Comparison of ENCODE assay signal across 21 cellular contexts in genomic region chr2:224883172-224883516, GRCh38.
A peak's percentile ranks its signal among the peaks of the same experiment; 100 is the strongest.
DNase-seq lines count a peak whose midpoint lies in the region; ATAC-seq, FAIRE-seq and TF ChIP-seq lines count a peak whose summit lies in the region.
"Had no signal": no experiment of that assay in that cellular context is flagged by ENCODE, and none has a peak within 500 bp of the region (broad histone marks: within the 10 kb centered on the region; RNA-seq: fewer than 3 reads in every experiment).

No MANE protein-coding gene starts in this region.

- H3K27ac ChIP-seq in IMR-90 (ENCODE audit: insufficient read depth, low read length) (peak overlapping the region; percentile 63; the same call in 1 of the 2 replicates), endothelial cell of umbilical vein (ENCODE audit: insufficient read depth, low read depth, low read length) (peak overlapping the region; percentile 81), esophagus squamous epithelium (peak overlapping the region in 1 of 4 donors; percentile 12)
- H3K27ac ChIP-seq: KMS-11, ovary, SJCRH30, suprapubic skin had no signal

- H3K4me1 Mint-ChIP-seq in activated CD4-positive, alpha-beta T cell treated with anti-CD3 and anti-CD28 coated beads, Interleukin-2, amount 10 ng/mL, durations not matched to agents 24 days and 14 days, result peaks cover 61% of the 10 kb centered on the region

- in situ Hi-C loops in IMR-90 (cut with MboI; ENCODE audit: low sequenced_read_pairs), result no loop called here

- H2BK5ac ChIP-seq in IMR-90 (ENCODE audit: low read depth, low read length, poor library complexity, severe bottlenecking), result peak overlapping the region; percentile 81

- H3K9ac ChIP-seq in IMR-90 (ENCODE audit: low read depth, low read length), result no peak overlapping the region
- H3K9ac ChIP-seq in endothelial cell of umbilical vein (replicated peaks; ENCODE audit: extremely low read depth, insufficient read depth, low read length), result no peak overlapping the region
- peak overlapping the region; percentile 11 for H3K9ac ChIP-seq in skeletal muscle satellite cell (ENCODE audit: low read depth, low read length)
- H3K9ac ChIP-seq: KMS-11 had no signal

- H4K91ac ChIP-seq in IMR-90 (ENCODE audit: insufficient read depth, low read depth, low read length), result peak overlapping the region; percentile 64

- H4K8ac ChIP-seq in IMR-90 (ENCODE audit: low read depth in 2 of 2, low read length in 2 of 2), result peak overlapping the region; percentile 23 to 51; a peak in 2 of 4 replicates

- no peak for TF ChIP-seq CTCF in IMR-90 (conservative IDR thresholded peaks at IDR 0.05; ENCODE audit: low read depth, low read length)
- no peak for TF ChIP-seq CTCF in endothelial cell of umbilical vein (IDR thresholded peaks at IDR 0.05; ENCODE audit: extremely low read depth in 1 of 2, insufficient read depth in 1 of 2, low read depth in 1 of 2, low read length in 2 of 2)
- no peak for TF ChIP-seq CTCF in esophagus squamous epithelium (IDR thresholded peaks at IDR 0.05)

- TF ChIP-seq POLR2A in IMR-90 (IDR thresholded peaks at IDR 0.05; ENCODE audit: low read depth, low read length) (no peak), endothelial cell of umbilical vein (IDR thresholded peaks at IDR 0.05; ENCODE audit: low read depth, low read length) (no peak), esophagus squamous epithelium (IDR thresholded peaks at IDR 0.05) (no peak)

- dilution Hi-C loops in IMR-90 (cut with HindIII; ENCODE audit: low sequenced_read_pairs, unreplicated experiment) (no loop called here), endothelial cell of umbilical vein (cut with MboI; ENCODE audit: extremely low pct_ligation_motif_present, low sequenced_read_pairs) (no loop called here)

- H3K4me3 Mint-ChIP-seq in activated CD4-positive, alpha-beta T cell treated with anti-CD3 and anti-CD28 coated beads, Interleukin-2, amount 10 ng/mL, durations not matched to agents 24 days and 14 days, result no peak overlapping the region
- H3K4me3 Mint-ChIP-seq: dendritic cell treated with granulocyte-macrophage colony-stimulating factor and Interleukin-4, amounts not matched to agents 40 ng/mL and 50 ng/mL, for 4 days had no signal

- CTCF ChIA-PET in IMR-90 (lab: Yijun Ruan, JAX) (interaction anchor here (1.0 kb wide), 1 partner anchor 21 kb away, joined by 3 read pairs; no protein-coding TSS in a partner anchor), endothelial cell of umbilical vein (lab: Charles Lee) (interaction anchor here (1.0 to 2.8 kb wide), 7 partner anchors 10 to 82 kb away, joined by 3 to 11 read pairs (median 4); no protein-coding TSS in a partner anchor)

- no peak overlapping the region for H2AK9ac ChIP-seq in IMR-90 (replicated peaks; ENCODE audit: low read depth, low read length, poor library complexity)

- POLR2A ChIA-PET in IMR-90 (lab: Charles Lee; ENCODE audit: unreplicated experiment), result no interaction called here
- POLR2A ChIA-PET in endothelial cell of umbilical vein (lab: Charles Lee), result no interaction called here

- H2BK15ac ChIP-seq in IMR-90 (ENCODE audit: low read depth, low read length), result peak overlapping the region; percentile 72; the same call in 2 of the 3 replicates

- FAIRE-seq in endothelial cell of umbilical vein (lab: Jason Lieb, UNC), result no peak
- FAIRE-seq: bronchial epithelial cell had no signal

- no peak for TF ChIP-seq RAD21 in IMR-90 (IDR thresholded peaks at IDR 0.05; ENCODE audit: low read length)

- H2AFZ ChIP-seq in IMR-90 (replicated peaks; ENCODE audit: low read length, poor library complexity) (no peak overlapping the region), endothelial cell of umbilical vein (ENCODE audit: low read depth, low read length) (no peak overlapping the region)

- H3K36me3 Mint-ChIP-seq in activated CD4-positive, alpha-beta T cell treated with anti-CD3 and anti-CD28 coated beads, Interleukin-2, amount 10 ng/mL, durations not matched to agents 24 days and 14 days (ENCODE audit: low read depth), result peaks cover 82% of the 10 kb centered on the region

- H3K4me1 ChIP-seq in IMR-90 (ENCODE audit: control insufficient read depth, insufficient read depth, low read length) (peaks cover 20% of the 10 kb centered on the region), endothelial cell of umbilical vein (ENCODE audit: control insufficient read depth, extremely low read depth, insufficient read depth, low read length) (peaks cover 28% of the 10 kb centered on the region), skeletal muscle satellite cell (ENCODE audit: control insufficient read depth, insufficient read depth, low read length) (peaks cover 71% of the 10 kb centered on the region), esophagus squamous epithelium (peaks cover 0 to 41% (median 16%) of the 10 kb centered on the region in 3 donors)
- H3K4me1 ChIP-seq: SJCRH30 had no signal

- peak overlapping the region; percentile 48 for H3K4ac ChIP-seq in IMR-90 (ENCODE audit: low read depth, low read length)

- ATAC-seq in IMR-90 (ENCODE audit: low read depth), result no peak
- no peak for ATAC-seq in left ventricle myocardium superior

- H3K14ac ChIP-seq in IMR-90 (replicated peaks; ENCODE audit: low read depth, low read length), result no peak overlapping the region

- BruUV-seq in IMR-90 (replicated peaks; lab: Mats Ljungman, UMichigan), result no TSS peak
- no TSS peak for BruUV-seq in endothelial cell of umbilical vein (replicated peaks; lab: Mats Ljungman, UMichigan)

- H2BK120ac ChIP-seq in IMR-90 (ENCODE audit: low read depth, low read length), result peak overlapping the region; percentile 48

- H3K4me3 ChIP-seq in IMR-90 (ENCODE audit: insufficient read depth, low read depth, low read length), result no peak overlapping the region
- H3K4me3 ChIP-seq in endothelial cell of umbilical vein (replicated peaks in 1 of 3; ENCODE audit: insufficient read depth in 1 of 3, low read depth in 1 of 3, low read length in 3 of 3), result no peak overlapping the region
- H3K4me3 ChIP-seq in skeletal muscle satellite cell (ENCODE audit: low read length), result no peak overlapping the region
- H3K4me3 ChIP-seq in esophagus squamous epithelium, result no peak overlapping the region
- H3K4me3 ChIP-seq: ovary, SJCRH30, smooth muscle cell, suprapubic skin had no signal

- H3K79me1 ChIP-seq in IMR-90 (ENCODE audit: low read depth in 1 of 2, low read length in 2 of 2), result peaks cover 10 to 11% of the 10 kb centered on the region in 2 experiments; a peak in 3 of 4 replicates

- H3K9me1 ChIP-seq in IMR-90 (ENCODE audit: insufficient read depth, low read length), result peaks cover 6% of the 10 kb centered on the region
- H3K9me1 ChIP-seq in endothelial cell of umbilical vein (replicated peaks; ENCODE audit: control insufficient read depth, extremely low read depth, insufficient read depth, low read length), result no peaks in the 10 kb centered on the region

- WGBS in IMR-90 (ENCODE audit: extremely low coverage in 2 of 2, insufficient read length in 1 of 2), 2 experiments, result no CpG with 5 or more reads among the region's 6 CpGs
- WGBS in esophagus squamous epithelium, 2 donors, result 93 to 94% methylated on average over 6 of the region's 6 CpGs

- peak overlapping the region; percentile 67; the same call in 1 of the 2 replicates for H4K5ac ChIP-seq in IMR-90 (ENCODE audit: low read depth, low read length)

- H4K20me1 ChIP-seq in IMR-90 (ENCODE audit: insufficient read depth, low read length) (no peaks in the 10 kb centered on the region), endothelial cell of umbilical vein (replicated peaks; ENCODE audit: control insufficient read depth, extremely low read depth, insufficient read depth, low read length) (no peaks in the 10 kb centered on the region)

- no peaks in the 10 kb centered on the region; the same call in 1 of the 2 replicates for H3K36me3 ChIP-seq in IMR-90 (ENCODE audit: control insufficient read depth, insufficient read depth, low read length)
- peaks cover 0 to 3% of the 10 kb centered on the region in 2 experiments for H3K36me3 ChIP-seq in endothelial cell of umbilical vein (ENCODE audit: control insufficient read depth in 2 of 2, extremely low read depth in 1 of 2, insufficient read depth in 2 of 2, low read length in 2 of 2)
- peaks cover 46% of the 10 kb centered on the region for H3K36me3 ChIP-seq in skeletal muscle satellite cell (ENCODE audit: insufficient read depth, low read length)
- H3K36me3 ChIP-seq in esophagus squamous epithelium, result no peaks in the 10 kb centered on the region
- H3K36me3 ChIP-seq: ovary, SJCRH30, suprapubic skin had no signal

- H3K79me2 ChIP-seq in endothelial cell of umbilical vein (ENCODE audit: control insufficient read depth, insufficient read depth, low read length), result peaks cover 2% of the 10 kb centered on the region

- no peaks in the 10 kb centered on the region for H3K27me3 Mint-ChIP-seq in activated CD4-positive, alpha-beta T cell treated with anti-CD3 and anti-CD28 coated beads, Interleukin-2, amount 10 ng/mL, durations not matched to agents 24 days and 14 days
- H3K27me3 Mint-ChIP-seq: CD4-positive, alpha-beta memory T cell; dendritic cell treated with granulocyte-macrophage colony-stimulating factor and Interleukin-4, amounts not matched to agents 40 ng/mL and 50 ng/mL, for 4 days had no signal

- peak overlapping the region; percentile 27 for H3K56ac ChIP-seq in IMR-90 (ENCODE audit: extremely low read depth, insufficient read depth, low read length)

- H2AK5ac ChIP-seq in IMR-90 (ENCODE audit: low read depth, low read length), result peak overlapping the region; percentile 55

- no peaks in the 10 kb centered on the region for H3K9me3 ChIP-seq in IMR-90 (ENCODE audit: control insufficient read depth, insufficient read depth, low read length)
- no peaks in the 10 kb centered on the region for H3K9me3 ChIP-seq in endothelial cell of umbilical vein (replicated peaks; ENCODE audit: control insufficient read depth, insufficient read depth, low read length)
- H3K9me3 ChIP-seq in skeletal muscle satellite cell (replicated peaks; ENCODE audit: low read length), result no peaks in the 10 kb centered on the region
- no peaks in the 10 kb centered on the region for H3K9me3 ChIP-seq in esophagus squamous epithelium
- H3K9me3 ChIP-seq: ovary, SJCRH30, suprapubic skin had no signal

- H3K27ac Mint-ChIP-seq in activated CD4-positive, alpha-beta T cell treated with anti-CD3 and anti-CD28 coated beads, Interleukin-2, amount 10 ng/mL, durations not matched to agents 24 days and 14 days, result peak overlapping the region; percentile 48
- H3K27ac Mint-ChIP-seq: dendritic cell treated with granulocyte-macrophage colony-stimulating factor and Interleukin-4, amounts not matched to agents 40 ng/mL and 50 ng/mL, for 4 days had no signal

- no peak for DNase-seq in activated CD4-positive, alpha-beta T cell treated with anti-CD3 and anti-CD28 coated beads, Interleukin-2, amount 10 ng/mL, durations not matched to agents 24 days and 14 days
- no peak for DNase-seq in activated CD4-positive, alpha-beta T cell treated with anti-CD3 and anti-CD28 coated beads for 1 hour
- no peak for DNase-seq in IMR-90
- no peak for DNase-seq in endothelial cell of umbilical vein (ENCODE audit: low read depth, low spot score)
- DNase-seq in left ventricle myocardium superior, result no peak
- no peak for DNase-seq in stimulated activated naive CD4-positive, alpha-beta T cell (lab: John Stamatoyannopoulos, UW)
- no peak for DNase-seq in esophagus squamous epithelium (lab: John Stamatoyannopoulos, UW)
- DNase-seq: CD4-positive, alpha-beta memory T cell; DMS79 treated with DMSO at 0.1 percent for 48 hours; NCI-H1092 treated with DMSO at 0.1 percent for 48 hours; NCI-H2107; NCI-H69; ovary; SJCRH30; stimulated activated CD4-positive, alpha-beta T cell treated with anti-CD3 and anti-CD28 coated beads, Interleukin-4, amount 100 ng/mL, for 4 hours had no signal

- no peaks in the 10 kb centered on the region for H3K27me3 ChIP-seq in IMR-90 (ENCODE audit: control insufficient read depth, insufficient read depth, low read length)
- no peaks in the 10 kb centered on the region for H3K27me3 ChIP-seq in endothelial cell of umbilical vein (ENCODE audit: control insufficient read depth in 2 of 2, insufficient read depth in 2 of 2, low read length in 2 of 2)
- H3K27me3 ChIP-seq in skeletal muscle satellite cell (ENCODE audit: control insufficient read depth, insufficient read depth, low read length), result no peaks in the 10 kb centered on the region
- H3K27me3 ChIP-seq in esophagus squamous epithelium, result no peaks in the 10 kb centered on the region
- H3K27me3 ChIP-seq: ovary, SJCRH30, suprapubic skin had no signal

- H3K4me2 ChIP-seq in IMR-90 (ENCODE audit: low read depth, low read length), result no peak overlapping the region; the same call in 1 of the 2 replicates
- no peak overlapping the region for H3K4me2 ChIP-seq in endothelial cell of umbilical vein (ENCODE audit: insufficient read depth, low read length)
- H3K4me2 ChIP-seq in skeletal muscle satellite cell (ENCODE audit: low read length), result peak overlapping the region; percentile 19
- H3K4me2 ChIP-seq: KMS-11, smooth muscle cell had no signal

- peaks cover 3% of the 10 kb centered on the region for H3K9me3 Mint-ChIP-seq in activated CD4-positive, alpha-beta T cell treated with anti-CD3 and anti-CD28 coated beads, Interleukin-2, amount 10 ng/mL, durations not matched to agents 24 days and 14 days
- H3K9me3 Mint-ChIP-seq: dendritic cell treated with granulocyte-macrophage colony-stimulating factor and Interleukin-4, amounts not matched to agents 40 ng/mL and 50 ng/mL, for 4 days had no signal

- peak overlapping the region; percentile 28 for H2BK20ac ChIP-seq in IMR-90 (ENCODE audit: low read depth, low read length)

- no peak overlapping the region for H3K23ac ChIP-seq in IMR-90 (ENCODE audit: low read depth, low read length)

- intact Hi-C loops in activated CD4-positive, alpha-beta T cell treated with anti-CD3 and anti-CD28 coated beads, Interleukin-2, amount 10 ng/mL, durations not matched to agents 24 days and 14 days (cut with micrococcal nuclease), result no loop called here
- intact Hi-C loops in IMR-90 (cut with micrococcal nuclease), result loop anchor here (5.0 kb wide), 1 partner anchor 219 kb away; no protein-coding TSS in a partner anchor
- intact Hi-C loops in endothelial cell of umbilical vein (cut with micrococcal nuclease), result loop anchor here (2.0 kb wide), 2 partner anchors 56 to 120 kb away; no protein-coding TSS in a partner anchor
- intact Hi-C loops in left ventricle myocardium superior (cut with micrococcal nuclease), result no loop called here
- intact Hi-C loops in esophagus squamous epithelium (cut with DNase I), result no loop called here

- H3K18ac ChIP-seq in IMR-90 (ENCODE audit: low read depth, low read length), result peak overlapping the region; percentile 74; the same call in 1 of the 2 replicates

Comparison
In these comparisons a context has a peak if more than half of its experiments do, and no peak if none do; other contexts are left out.
1. intact Hi-C loops: an anchor here in IMR-90 (5.0 kb wide) and endothelial cell of umbilical vein (2.0 kb wide); none called in activated CD4-positive, alpha-beta T cell treated with anti-CD3 and anti-CD28 coated beads, Interleukin-2, amount 10 ng/mL, durations not matched to agents 24 days and 14 days, left ventricle myocardium superior and esophagus squamous epithelium.